In genomic region chr15:57427367-57427821, GRCh38 we compare ENCODE assay signal across 11 cellular contexts. TPM values are rescaled to one million over a fixed set of nuclear protein-coding genes. Genes with fewer than 3 reads are reported as not detected.
DNase-seq lines count a peak whose midpoint lies in the region; ATAC-seq and TF ChIP-seq lines count a peak whose summit lies in the region.
"Had no signal": no experiment of that assay in that cellular context is flagged by ENCODE, and none has a peak within 500 bp of the region (broad histone marks: within the 10 kb centered on the region; RNA-seq: fewer than 3 reads in every experiment).

No MANE protein-coding gene starts in this region.

- ATAC-seq in GM21515 (IDR thresholded peaks at IDR 0.05; ENCODE audit: unreplicated experiment) (no peak), HG03108 (IDR thresholded peaks at IDR 0.05; ENCODE audit: unreplicated experiment) (no peak), GM21737 (IDR thresholded peaks at IDR 0.05; ENCODE audit: unreplicated experiment) (no peak)
- ATAC-seq: activated T-helper 17 cell treated with anti-CD3 and anti-CD28 coated beads, Interleukin-2, amount 50 U/mL, for 72 hours had no signal

- H3K9me3 ChIP-seq in HUES64 (ENCODE audit: insufficient read depth, low read depth, low read length), result no peaks in the 10 kb centered on the region
- no peaks in the 10 kb centered on the region for H3K9me3 ChIP-seq in transverse colon

- intact Hi-C loops in transverse colon (cut with DNase I; ENCODE audit: low total_unique reads), result no loop called here

- no peak for TF ChIP-seq CTCF in cardiac fibroblast (IDR thresholded peaks at IDR 0.05; ENCODE audit: low read depth, low read length)
- no peak for TF ChIP-seq CTCF in transverse colon (IDR thresholded peaks at IDR 0.05)

- H3K4me3 ChIP-seq in HUES64 (ENCODE audit: low read length), result no peak overlapping the region
- no peak overlapping the region for H3K4me3 ChIP-seq in cardiac fibroblast (replicated peaks in 1 of 2; ENCODE audit: low read depth in 2 of 2, low read length in 2 of 2)
- H3K4me3 ChIP-seq in transverse colon, result no peak overlapping the region

- in situ Hi-C loops in transverse colon (cut with MboI; ENCODE audit: low pct_ligation_motif_present in 1 of 4, low pct_unique_long_range_greater_than_20kb in 1 of 4, low sequenced_read_pairs in 3 of 4), result no loop called here

- no peak for TF ChIP-seq POLR2A in transverse colon (IDR thresholded peaks at IDR 0.05)

- H3K27me3 ChIP-seq in HUES64 (ENCODE audit: insufficient read depth, low read length) (no peaks in the 10 kb centered on the region), transverse colon (no peaks in the 10 kb centered on the region)

- H3K27ac ChIP-seq in HUES64 (ENCODE audit: low read depth, low read length), result peak overlapping the region; percentile 69; the same call in 1 of the 2 replicates
- peak overlapping the region in 2 of 4 donors; percentile 11 to 19 for H3K27ac ChIP-seq in transverse colon

- no peak for TF ChIP-seq EP300 in transverse colon (IDR thresholded peaks at IDR 0.05; ENCODE audit: low read depth)

- peaks cover 34% of the 10 kb centered on the region for H3K4me1 ChIP-seq in HUES64 (ENCODE audit: insufficient read depth, low read length)
- peaks cover 0 to 28% (median 7%) of the 10 kb centered on the region in 4 donors for H3K4me1 ChIP-seq in transverse colon

- H3K9ac ChIP-seq in HUES64 (ENCODE audit: low read depth, low read length), result no peak overlapping the region; the same call in 1 of the 2 replicates

- no peaks in the 10 kb centered on the region for H3K36me3 ChIP-seq in HUES64 (ENCODE audit: insufficient read depth, low read length)
- H3K36me3 ChIP-seq in transverse colon, result no peaks in the 10 kb centered on the region

- 64% methylated on average over 9 of the region's 9 CpGs for WGBS in HUES64
- 26 to 30% methylated on average over 2 to 9 of the region's 9 CpGs for WGBS in transverse colon (ENCODE audit: low coverage in 1 of 2), 2 donors

- DNase-seq in cardiac fibroblast (ENCODE audit: low read depth in 2 of 2) (peak; percentile 62 to 74), kidney tubule cell (ENCODE audit: low spot score) (peak; percentile 62), transverse colon (peak; percentile 46)
- no peak for DNase-seq in stimulated activated CD8-positive, alpha-beta memory T cell treated with anti-CD3 and anti-CD28 coated beads, Interleukin-4, amount 100 ng/mL, for 48 hours
- DNase-seq: naive B cell, NCI-H345 had no signal

RNA-seq across cellular contexts. Expression of gene CGNL1, which starts 51.1 kb away (rescaled TPM):
- polyA plus RNA-seq in HUES64 (2013, experiment 1 of 2), result 16.7 TPM
- 17.6 TPM for polyA plus RNA-seq in HUES64 (2013, experiment 2 of 2)
- total RNA-seq in transverse colon, result 1 to 10 TPM; 1.1 to 2.2 (median 1.8) TPM
- total RNA-seq: activated T-helper 17 cell treated with anti-CD3 and anti-CD28 coated beads, Interleukin-2, amount 50 U/mL, for 72 hours had no signal
